22 cellular contexts compared by ENCODE assay signal in genomic region chr4:104870495-104871228, GRCh38.
DNase-seq lines count a peak whose midpoint lies in the region; ATAC-seq and TF ChIP-seq lines count a peak whose summit lies in the region.
"Had no signal": no experiment of that assay in that cellular context is flagged by ENCODE, and none has a peak within 500 bp of the region (broad histone marks: within the 10 kb centered on the region; RNA-seq: fewer than 3 reads in every experiment).

No MANE protein-coding gene starts in this region.

- H2BK12ac ChIP-seq in trophoblast cell (ENCODE audit: low read length) = no peak overlapping the region

- no peak for DNase-seq in trophoblast cell
- DNase-seq in endodermal cell = no peak
- no peak for DNase-seq in HCEC 1CT
- DNase-seq: activated CD8-positive, alpha-beta T cell treated with anti-CD3 and anti-CD28 coated beads, Interleukin-2, amount 10 ng/mL, durations not matched to agents 7 days and 5 days; activated T-cell treated with anti-CD3 and anti-CD28 coated beads, Interleukin-2, amount 50 U/mL, for 72 hours; COR-L47; foreskin fibroblast; IMR-90; NCI-H1930; NCI-H446 treated with DMSO at 0.1 percent for 48 hours; SHP77; stimulated activated CD4-positive, alpha-beta T cell treated with anti-CD3 and anti-CD28 coated beads, Interleukin-4, amount 100 ng/mL, for 24 hours; T-helper 1 cell; WERI-Rb-1 had no signal

- H3K9ac ChIP-seq in trophoblast cell (ENCODE audit: low read length) = no peak overlapping the region
- H3K9ac ChIP-seq in endodermal cell (ENCODE audit: extremely low read depth, low read length, poor library complexity, severe bottlenecking) = no peak overlapping the region

- no peak overlapping the region for H2BK5ac ChIP-seq in trophoblast cell (ENCODE audit: low read depth, low read length, poor library complexity)

- H3K4me1 ChIP-seq in neutrophil (ENCODE audit: control insufficient read depth in 1 of 2, insufficient read depth in 1 of 2, low read depth in 1 of 2, low read length in 1 of 2) (peaks cover 22 to 25% of the 10 kb centered on the region in 2 experiments), trophoblast cell (ENCODE audit: control insufficient read depth in 1 of 2, insufficient read depth in 2 of 2, low read length in 2 of 2) (peaks cover 0 to 2% of the 10 kb centered on the region in 2 experiments), endodermal cell (ENCODE audit: control insufficient read depth, insufficient read depth, low read length) (no peaks in the 10 kb centered on the region)

- ATAC-seq in GM19025 (IDR thresholded peaks at IDR 0.05; ENCODE audit: low read depth, unreplicated experiment) = peak; percentile 23
- peak; percentile 45 for ATAC-seq in GM21529 (IDR thresholded peaks at IDR 0.05; ENCODE audit: unreplicated experiment)
- peak; percentile 38 for ATAC-seq in HG03460 (IDR thresholded peaks at IDR 0.05; ENCODE audit: unreplicated experiment)
- ATAC-seq: activated CD8-positive, alpha-beta T cell treated with anti-CD3 and anti-CD28 coated beads, Interleukin-2, amount 10 ng/mL, durations not matched to agents 7 days and 5 days; activated naive CD4-positive, alpha-beta T cell treated with anti-CD3 and anti-CD28 coated beads, Interleukin-2, amount 50 U/mL, for 72 hours; activated T-cell treated with anti-CD3 and anti-CD28 coated beads, Interleukin-2, amount 50 U/mL, for 72 hours; HCT116; natural killer cell treated with Interleukin-12 subunit alpha and Interleukin-12 subunit beta and Interleukin-15 and Interleukin-18, amount 100 ng/mL, for 72 hours had no signal

- no peak overlapping the region for H3K23ac ChIP-seq in trophoblast cell (ENCODE audit: low read length)

- no CpG with 5 or more reads among the region's 2 CpGs for WGBS in trophoblast cell (ENCODE audit: extremely low coverage, insufficient coverage, insufficient read length)
- WGBS in endodermal cell (ENCODE audit: insufficient coverage in 1 of 2, insufficient read length in 1 of 2), 2 experiments = 61 to 65% methylated on average over 2 of the region's 2 CpGs

- peak overlapping the region; percentile 34 for H3K27ac ChIP-seq in neutrophil
- no peak overlapping the region for H3K27ac ChIP-seq in trophoblast cell (ENCODE audit: low read depth, low read length)
- no peak overlapping the region for H3K27ac ChIP-seq in endodermal cell (ENCODE audit: low read depth, low read length)
- H3K27ac ChIP-seq: vagina, WERI-Rb-1 had no signal

- H3K79me2 ChIP-seq in trophoblast cell (ENCODE audit: control insufficient read depth, insufficient read depth, low read length, poor library complexity) = no peaks in the 10 kb centered on the region

- no peak overlapping the region for H3K4me3 Mint-ChIP-seq in endodermal cell
- H3K4me3 Mint-ChIP-seq: activated CD8-positive, alpha-beta T cell treated with anti-CD3 and anti-CD28 coated beads, Interleukin-2, amount 10 ng/mL, durations not matched to agents 7 days and 5 days; activated T-cell treated with anti-CD3 and anti-CD28 coated beads, Interleukin-2, amount 50 U/mL, for 72 hours; natural killer cell treated with Interleukin-12 subunit alpha and Interleukin-12 subunit beta and Interleukin-15 and Interleukin-18, amount 100 ng/mL, for 72 hours had no signal

- no peak overlapping the region for H3K4me3 ChIP-seq in neutrophil (ENCODE audit: low read depth in 1 of 2, low read length in 1 of 2)
- no peak overlapping the region for H3K4me3 ChIP-seq in trophoblast cell (ENCODE audit: low read depth, low read length)
- H3K4me3 ChIP-seq in endodermal cell (ENCODE audit: low read length) = no peak overlapping the region
- H3K4me3 ChIP-seq: vagina had no signal

- no peak overlapping the region for H2AK5ac ChIP-seq in trophoblast cell (ENCODE audit: low read length)

- H2BK120ac ChIP-seq in trophoblast cell (ENCODE audit: insufficient read depth, low read length, poor library complexity) = no peak overlapping the region

- no peak overlapping the region for H3K4me2 ChIP-seq in trophoblast cell (ENCODE audit: low read length)

- no peaks in the 10 kb centered on the region for H3K79me1 ChIP-seq in trophoblast cell (ENCODE audit: low read length)

- H3K9me3 ChIP-seq in neutrophil (no peaks in the 10 kb centered on the region), trophoblast cell (ENCODE audit: insufficient read depth, low read depth, low read length) (no peaks in the 10 kb centered on the region), endodermal cell (ENCODE audit: control insufficient read depth, low read length) (no peaks in the 10 kb centered on the region)
- H3K9me3 ChIP-seq: vagina had no signal

- H4K8ac ChIP-seq in trophoblast cell (ENCODE audit: low read depth, low read length) = no peak overlapping the region

- no peak overlapping the region for H4K91ac ChIP-seq in trophoblast cell (ENCODE audit: low read depth, low read length)

- H3K4me1 Mint-ChIP-seq in endodermal cell = no peaks in the 10 kb centered on the region

- H3K14ac ChIP-seq in trophoblast cell (ENCODE audit: low read length) = no peak overlapping the region

- H3K36me3 ChIP-seq in neutrophil (no peaks in the 10 kb centered on the region), trophoblast cell (ENCODE audit: control insufficient read depth in 1 of 2, insufficient read depth in 2 of 2, low read length in 2 of 2) (no peaks in the 10 kb centered on the region), endodermal cell (ENCODE audit: control insufficient read depth, insufficient read depth, low read length) (no peaks in the 10 kb centered on the region)
- H3K36me3 ChIP-seq: vagina, WERI-Rb-1 had no signal

- H4K12ac ChIP-seq in trophoblast cell (ENCODE audit: low read depth, low read length) = no peak overlapping the region

- TF ChIP-seq CTCF in neutrophil (IDR thresholded peaks at IDR 0.05) = no peak
- no peak for TF ChIP-seq CTCF in endodermal cell (conservative IDR thresholded peaks at IDR 0.05)

- H3K18ac ChIP-seq in trophoblast cell (ENCODE audit: low read length) = no peak overlapping the region

- H3K4ac ChIP-seq in trophoblast cell (ENCODE audit: low read depth, low read length) = no peak overlapping the region

- no peaks in the 10 kb centered on the region for H3K9me3 Mint-ChIP-seq in endodermal cell
- H3K9me3 Mint-ChIP-seq: activated naive CD4-positive, alpha-beta T cell treated with anti-CD3 and anti-CD28 coated beads, Interleukin-2, amount 50 U/mL, for 72 hours; activated T-cell treated with anti-CD3 and anti-CD28 coated beads, Interleukin-2, amount 50 U/mL, for 72 hours; natural killer cell treated with Interleukin-12 subunit alpha and Interleukin-12 subunit beta and Interleukin-15 and Interleukin-18, amount 100 ng/mL, for 72 hours had no signal

- no peak overlapping the region for H3K27ac Mint-ChIP-seq in endodermal cell
- H3K27ac Mint-ChIP-seq: activated CD8-positive, alpha-beta T cell treated with anti-CD3 and anti-CD28 coated beads, Interleukin-2, amount 10 ng/mL, durations not matched to agents 7 days and 5 days; activated naive CD4-positive, alpha-beta T cell treated with anti-CD3 and anti-CD28 coated beads, Interleukin-2, amount 50 U/mL, for 72 hours; activated T-cell treated with anti-CD3 and anti-CD28 coated beads, Interleukin-2, amount 50 U/mL, for 72 hours; natural killer cell treated with Interleukin-12 subunit alpha and Interleukin-12 subunit beta and Interleukin-15 and Interleukin-18, amount 100 ng/mL, for 72 hours had no signal

- peaks cover 6% of the 10 kb centered on the region for H3K27me3 Mint-ChIP-seq in endodermal cell (ENCODE audit: insufficient read depth)

- no peak overlapping the region for H2AFZ ChIP-seq in trophoblast cell (ENCODE audit: insufficient read depth, low read length, poor library complexity)

- H3K27me3 ChIP-seq in neutrophil (no peaks in the 10 kb centered on the region), trophoblast cell (ENCODE audit: insufficient read depth, low read length) (no peaks in the 10 kb centered on the region), endodermal cell (ENCODE audit: control insufficient read depth, insufficient read depth, low read length, poor library complexity, severe bottlenecking) (no peaks in the 10 kb centered on the region)
- H3K27me3 ChIP-seq: vagina had no signal

- H3K36me3 Mint-ChIP-seq in endodermal cell (ENCODE audit: low read depth) = no peaks in the 10 kb centered on the region
- H3K36me3 Mint-ChIP-seq: activated naive CD4-positive, alpha-beta T cell treated with anti-CD3 and anti-CD28 coated beads, Interleukin-2, amount 50 U/mL, for 72 hours; natural killer cell treated with Interleukin-12 subunit alpha and Interleukin-12 subunit beta and Interleukin-15 and Interleukin-18, amount 100 ng/mL, for 72 hours had no signal
